In genomic region chr11:57205046-57205671, GRCh38 we compare ENCODE assay signal across 13 cellular contexts. TPM values are rescaled to one million over a fixed set of nuclear protein-coding genes. Genes with fewer than 3 reads are reported as not detected.
DNase-seq lines count a peak whose midpoint lies in the region; ATAC-seq and TF ChIP-seq lines count a peak whose summit lies in the region.
"Had no signal": no experiment of that assay in that cellular context is flagged by ENCODE, and none has a peak within 500 bp of the region (broad histone marks: within the 10 kb centered on the region; RNA-seq: fewer than 3 reads in every experiment).

No MANE protein-coding gene starts in this region.

- peak overlapping the region; percentile 29; the same call in 1 of the 2 replicates for H2AFZ ChIP-seq in GM23338
- H2AFZ ChIP-seq in osteoblast (ENCODE audit: low read length), result no peak overlapping the region

- H3K27me3 ChIP-seq in GM23338 (ENCODE audit: insufficient read depth) (no peaks in the 10 kb centered on the region), cardiac muscle cell (no peaks in the 10 kb centered on the region), osteoblast (ENCODE audit: insufficient read depth, low read length) (peaks cover 43% of the 10 kb centered on the region), aorta (ENCODE audit: control insufficient read depth in 1 of 2, insufficient read depth in 2 of 2, low read length in 1 of 2) (no peaks in the 10 kb centered on the region)
- H3K27me3 ChIP-seq: sigmoid colon had no signal

- H3K79me2 ChIP-seq in GM23338 (replicated peaks; ENCODE audit: insufficient read depth), result no peaks in the 10 kb centered on the region
- H3K79me2 ChIP-seq in osteoblast (ENCODE audit: insufficient read depth, low read length), result no peaks in the 10 kb centered on the region

- H3K4me2 ChIP-seq in GM23338, result peak overlapping the region; percentile 76
- no peak overlapping the region for H3K4me2 ChIP-seq in osteoblast (ENCODE audit: insufficient read depth, low read length)

- ATAC-seq in GM23338, result peak; percentile 86
- ATAC-seq in GM19324 (IDR thresholded peaks at IDR 0.05; ENCODE audit: low FRiP score, unreplicated experiment), result no peak
- no peak for ATAC-seq in aorta (ENCODE audit: low FRiP score)
- ATAC-seq: left colon, T-cell had no signal

- H3K27me3 Mint-ChIP-seq in GM23338 (ENCODE audit: insufficient read depth, low read depth, poor library complexity), result peaks cover 7% of the 10 kb centered on the region

- peaks cover 33% of the 10 kb centered on the region for H3K4me1 Mint-ChIP-seq in GM23338
- H3K4me1 Mint-ChIP-seq: T-cell had no signal

- H3K4me3 Mint-ChIP-seq in GM23338, result 0 out of 3 replicates have a peak overlapping the region, but pooled peaks have one; percentile 21
- H3K4me3 Mint-ChIP-seq: T-cell had no signal

- H4K20me1 ChIP-seq in GM23338 (replicated peaks; ENCODE audit: insufficient read depth) (no peaks in the 10 kb centered on the region), osteoblast (ENCODE audit: insufficient read depth, low read length) (no peaks in the 10 kb centered on the region)

- no peak overlapping the region for H3K27ac ChIP-seq in GM23338 (ENCODE audit: low read depth)
- H3K27ac ChIP-seq in cardiac muscle cell, result no peak overlapping the region
- no peak overlapping the region for H3K27ac ChIP-seq in osteoblast (ENCODE audit: low read depth, low read length)
- no peak overlapping the region for H3K27ac ChIP-seq in aorta (ENCODE audit: low read depth in 1 of 2, low read length in 2 of 2)
- H3K27ac ChIP-seq: sigmoid colon had no signal

- intact Hi-C loops in aorta (cut with DNase I), result no loop called here

- H3K36me3 Mint-ChIP-seq in GM23338 (ENCODE audit: low read depth), result no peaks in the 10 kb centered on the region
- H3K36me3 Mint-ChIP-seq: T-cell had no signal

- TF ChIP-seq CTCF in GM23338 (conservative IDR thresholded peaks at IDR 0.05; ENCODE audit: low read depth in 2 of 2), result no peak; a peak in 1 of 4 replicates
- TF ChIP-seq CTCF in cardiac muscle cell (IDR thresholded peaks at IDR 0.05; ENCODE audit: low read depth, low read length), result peak; percentile 24
- peak; percentile 31 for TF ChIP-seq CTCF in osteoblast (IDR thresholded peaks at IDR 0.05; ENCODE audit: extremely low read depth, low read depth, low read length)

- H3F3A ChIP-seq in GM23338 (replicated peaks; ENCODE audit: low read depth), result 0 out of 2 replicates have a peak, but pooled peaks cover 4% of the 10 kb centered on the region

- peaks cover 3% of the 10 kb centered on the region; the same call in 2 of the 3 replicates for H3K9me3 Mint-ChIP-seq in GM23338
- H3K9me3 Mint-ChIP-seq: T-cell had no signal

- H3K36me3 ChIP-seq in GM23338 (ENCODE audit: insufficient read depth), result no peaks in the 10 kb centered on the region; the same call in 1 of the 2 replicates
- H3K36me3 ChIP-seq in cardiac muscle cell, result no peaks in the 10 kb centered on the region
- no peaks in the 10 kb centered on the region for H3K36me3 ChIP-seq in osteoblast (ENCODE audit: insufficient read depth, low read length)
- H3K36me3 ChIP-seq in aorta (ENCODE audit: control insufficient read depth in 1 of 2, insufficient read depth in 2 of 2, low read length in 1 of 2), result no peaks in the 10 kb centered on the region
- H3K36me3 ChIP-seq: sigmoid colon had no signal

- 2 to 7% methylated on average over 3 of the region's 3 CpGs for WGBS in aorta, 2 donors

- peaks cover 16% of the 10 kb centered on the region for H3K9me2 ChIP-seq in GM23338 (ENCODE audit: insufficient read depth)

- H3K9me3 ChIP-seq in cardiac muscle cell (ENCODE audit: low read depth) (no peaks in the 10 kb centered on the region), osteoblast (ENCODE audit: low read depth, low read length) (no peaks in the 10 kb centered on the region), aorta (ENCODE audit: control insufficient read depth, low read length) (no peaks in the 10 kb centered on the region)
- H3K9me3 ChIP-seq: sigmoid colon had no signal

- peak overlapping the region; percentile 86 for H3K27ac Mint-ChIP-seq in GM23338
- H3K27ac Mint-ChIP-seq: T-cell had no signal

- H3K4me3 ChIP-seq in GM23338 (0 out of 2 replicates have a peak overlapping the region, but pooled peaks have one; percentile 32), cardiac muscle cell (no peak overlapping the region), osteoblast (ENCODE audit: insufficient read depth, low read length) (no peak overlapping the region), aorta (ENCODE audit: low read length in 2 of 2) (no peak overlapping the region)
- H3K4me3 ChIP-seq: sigmoid colon had no signal

- DNase-seq in GM23338 (ENCODE audit: low spot score) (peak; percentile 22), amniotic stem cell (lab: John Stamatoyannopoulos, UW) (peak; percentile 75), cardiac muscle cell (ENCODE audit: low read depth in 1 of 2, low spot score in 1 of 2) (peak in 1 of 2 donors; percentile 59), osteoblast (ENCODE audit: insufficient read length, low spot score, missing footprints) (peak; percentile 91), NCI-H345 (lab: John Stamatoyannopoulos, UW) (no peak), T-helper 2 cell (no peak), aorta (no peak)
- DNase-seq: DMS 273 treated with DMSO at 0.1 percent for 48 hours, left colon, sigmoid colon, T-cell had no signal

- peaks cover 15% of the 10 kb centered on the region for H3K4me1 ChIP-seq in GM23338 (ENCODE audit: insufficient read depth)
- H3K4me1 ChIP-seq in cardiac muscle cell (ENCODE audit: low read depth), result peaks cover 5% of the 10 kb centered on the region
- H3K4me1 ChIP-seq in osteoblast (ENCODE audit: insufficient read depth, low read length), result no peaks in the 10 kb centered on the region
- no peaks in the 10 kb centered on the region for H3K4me1 ChIP-seq in aorta (ENCODE audit: control insufficient read depth in 1 of 2, insufficient read depth in 2 of 2, low read length in 2 of 2)

TF ChIP-seq in GM23338, 12 proteins besides CTCF, POLR2A, EP300 and RAD21 (continues in another document):
- TF ChIP-seq ZNF114 (CRISPR knock-in tag; IDR thresholded peaks at IDR 0.05), result 0 out of 2 replicates have a peak, but pooled peaks have one; percentile 48

RNA-seq across cellular contexts. Expression of gene LRRC55, which starts 23.4 kb away (rescaled TPM):
- total RNA-seq in GM23338 (2014; rRNA removed; shearing (Covaris generic)), result 1.4 and 1.5 TPM in 2 replicates
- polyA plus RNA-seq in GM23338 (2016; fragmentation: Nextera tagmentation; extraction: Ambion mirVana) (0.10 and 0.15 TPM in 2 replicates), cardiac muscle cell (0.12 TPM in 1 of 2 replicates, not detected in the other), aorta (under 1 TPM; under 0.01 to 0.05 TPM)
- total RNA-seq in cardiac muscle cell (0.11 and 0.21 TPM in 2 replicates), osteoblast (not detected in 2 replicates), aorta (under 1 TPM in 1 of 2 donors, not detected in 1; 0.21 TPM)
- total RNA-seq: NCI-H460, T-cell had no signal

RNA-seq across cellular contexts. Expression of gene APLNR, which starts 31.9 kb away (rescaled TPM):
- total RNA-seq in GM23338 (2014; rRNA removed; shearing (Covaris generic)), result 0.10 and 0.12 TPM in 2 replicates
- polyA plus RNA-seq in GM23338 (2016; fragmentation: Nextera tagmentation; extraction: Ambion mirVana), result not detected in 2 replicates
- 9.8 and 16.0 TPM in 2 replicates for total RNA-seq in cardiac muscle cell
- polyA plus RNA-seq in cardiac muscle cell, result 7.2 and 13.6 TPM in 2 replicates
- total RNA-seq in osteoblast, result not detected in 2 replicates
- 10 to 100 TPM; 17.8 to 27.7 TPM for total RNA-seq in aorta
- polyA plus RNA-seq in aorta, result under 1 TPM in 1 of 2 donors, not detected in 1; 0.23 TPM
- total RNA-seq: NCI-H460, T-cell had no signal

Comparison
In these comparisons a context has a peak if more than half of its experiments do, and no peak if none do; other contexts are left out.
1. DNase-seq: peak in GM23338 (single experiment), amniotic stem cell (single experiment) and osteoblast (single experiment); none in NCI-H345 (single experiment), T-helper 2 cell (0 of 5) and aorta (0 of 2).
2. CTCF ChIP-seq: peak in cardiac muscle cell (single experiment) and osteoblast (single experiment); none in GM23338 (0 of 2).